ENCODE assay signal across 8 cellular contexts in genomic region chr15:75451674-75452363, GRCh38. TPM values are rescaled to one million over a fixed set of nuclear protein-coding genes. Genes with fewer than 3 reads are reported as not detected.
DNase-seq lines count a peak whose midpoint lies in the region; ATAC-seq and TF ChIP-seq lines count a peak whose summit lies in the region.

TSS of gene SIN3A (minus strand) at chr15:75451690. CDS start at chr15:75430375, 21,315 bp downstream.

- DNase-seq in GDM1 (lab: John Stamatoyannopoulos, UW): peak; percentile 100
- peak; percentile 100 for DNase-seq in NCI-H1048 (lab: John Stamatoyannopoulos, UW)
- peak; percentile 77 for DNase-seq in SK-N-SH
- DNase-seq in activated naive CD4-positive, alpha-beta T cell treated with anti-CD3 and anti-CD28 coated beads, Interleukin-2, amount 50 U/mL, for 16 hours: peak; percentile 100
- peak; percentile 90 for DNase-seq in germinal center (ENCODE audit: low spot score)
- peak; percentile 100 for DNase-seq in non-pigmented ciliary epithelial cell (ENCODE audit: low read depth)
- DNase-seq in superior temporal gyrus (ENCODE audit: extremely low spot score): peak; percentile 100

- H3K27me3 ChIP-seq in SK-N-SH (ENCODE audit: insufficient read depth): no peaks in the 10 kb centered on the region

- H3K79me2 ChIP-seq in SK-N-SH (ENCODE audit: insufficient read depth): peaks cover 49% of the 10 kb centered on the region

- peak within 1 kb of the TSS; percentile 94 for H3K9ac ChIP-seq in SK-N-SH

- ATAC-seq in HG02571 (IDR thresholded peaks at IDR 0.05; ENCODE audit: unreplicated experiment): peak; percentile 40

- peak within 1 kb of the TSS; percentile 96 to 99 for H3K27ac ChIP-seq in SK-N-SH (ENCODE audit: low read depth in 2 of 2, low read length in 1 of 2)

- no peak for TF ChIP-seq RAD21 in SK-N-SH (IDR thresholded peaks at IDR 0.05; ENCODE audit: low read length)

- WGBS in SK-N-SH (ENCODE audit: low lambda C conversion rate): 2% methylated on average over 29 of the region's 39 CpGs

- H3F3A ChIP-seq in SK-N-SH (replicated peaks; ENCODE audit: insufficient read depth): peaks cover 35% of the 10 kb centered on the region

- peaks cover 3 to 6% of the 10 kb centered on the region in 2 experiments for H3K36me3 ChIP-seq in SK-N-SH (replicated peaks in 1 of 2; ENCODE audit: control insufficient read depth in 1 of 2, insufficient read depth in 2 of 2, low read length in 1 of 2)

- H3K4me1 ChIP-seq in SK-N-SH (ENCODE audit: control insufficient read depth in 1 of 2, insufficient read depth in 2 of 2, low read depth in 1 of 2, low read length in 1 of 2): peaks cover 5 to 23% of the 10 kb centered on the region in 2 experiments; a peak in 3 of 4 replicates

- no peaks in the 10 kb centered on the region for H3K9me2 ChIP-seq in SK-N-SH

- POLR2A ChIA-PET in SK-N-SH (lab: Yijun Ruan, JAX): interaction anchor here (0.6 to 1.6 kb wide), 5 partner anchors 10 to 188 kb away, joined by 3 to 6 read pairs (median 4); partner anchors contain the start of genes IMP3, MAN2C1 and SNUPN

- H2AFZ ChIP-seq in SK-N-SH (ENCODE audit: low read depth): no peak within 1 kb of the TSS; the same call in 1 of the 2 replicates

- H3K9me3 ChIP-seq in SK-N-SH: no peaks in the 10 kb centered on the region

- TF ChIP-seq EP300 in SK-N-SH (IDR thresholded peaks at IDR 0.05; ENCODE audit: borderline replicate concordance in 1 of 2, low read depth in 1 of 2, low read length in 1 of 2): no peak

- H3K4me2 ChIP-seq in SK-N-SH: peak within 1 kb of the TSS; percentile 99

- peak within 1 kb of the TSS; percentile 79 to 85 for H3K4me3 ChIP-seq in SK-N-SH (ENCODE audit: low read depth in 2 of 2, low read length in 1 of 2)

- peaks cover 37% of the 10 kb centered on the region for H4K20me1 ChIP-seq in SK-N-SH (ENCODE audit: insufficient read depth)

- CTCF ChIA-PET in SK-N-SH (lab: Yijun Ruan, JAX): interaction anchor here (0.7 to 2.6 kb wide), 4 partner anchors 35 to 188 kb away, joined by 3 to 10 read pairs (median 4); partner anchors contain the start of genes IMP3 and MAN2C1

- TF ChIP-seq CTCF in SK-N-SH (IDR thresholded peaks at IDR 0.05): no peak

TF ChIP-seq in SK-N-SH, 30 proteins besides CTCF, POLR2A, EP300 and RAD21:
- no peak for TF ChIP-seq MEF2A (IDR thresholded peaks at IDR 0.05; ENCODE audit: borderline replicate concordance, low read depth)
- TF ChIP-seq SIN3A (IDR thresholded peaks at IDR 0.05; ENCODE audit: borderline replicate concordance, low read depth, low read length): peak; percentile 47; the same call in 1 of the 2 replicates
- TF ChIP-seq IRF3 (IDR thresholded peaks at IDR 0.05; ENCODE audit: low read depth, low read length): peak; percentile 77
- peak; percentile 67 for TF ChIP-seq GABPA (IDR thresholded peaks at IDR 0.05; ENCODE audit: low read depth)
- TF ChIP-seq USF1 (IDR thresholded peaks at IDR 0.05; ENCODE audit: borderline replicate concordance, low read depth): no peak
- TF ChIP-seq MAX (IDR thresholded peaks at IDR 0.05; ENCODE audit: low read depth): peak; percentile 58; the same call in 1 of the 2 replicates
- peak; percentile 61 for TF ChIP-seq ELF1 (IDR thresholded peaks at IDR 0.05)
- TF ChIP-seq CHD2 (IDR thresholded peaks at IDR 0.05; ENCODE audit: low read length, partially characterized antibody): peak; percentile 92
- TF ChIP-seq NFIC (IDR thresholded peaks at IDR 0.05; ENCODE audit: borderline replicate concordance): no peak
- TF ChIP-seq NRF1 (IDR thresholded peaks at IDR 0.05; ENCODE audit: low read depth, low read length): peak; percentile 53
- 0 out of 2 replicates have a peak, but pooled peaks have one; percentile 2 for TF ChIP-seq POLR2AphosphoS5 (IDR thresholded peaks at IDR 0.05; ENCODE audit: low read depth, low read length)
- peak; percentile 99 for TF ChIP-seq PBX3 (IDR thresholded peaks at IDR 0.05)
- TF ChIP-seq GATA2 (CRISPR knock-in tag; IDR thresholded peaks at IDR 0.05): no peak
- peak; percentile 67 for TF ChIP-seq RFX5 (IDR thresholded peaks at IDR 0.05; ENCODE audit: low read length)
- peak; percentile 52; the same call in 1 of the 2 replicates for TF ChIP-seq TAF1 (IDR thresholded peaks at IDR 0.05; ENCODE audit: borderline replicate concordance, low read depth, low read length)
- peak; percentile 50 for TF ChIP-seq MXI1 (IDR thresholded peaks at IDR 0.05; ENCODE audit: low read depth, low read length)

RNA-seq across cellular contexts. Expression of gene SIN3A, which starts in this region (rescaled TPM):
- polyA plus RNA-seq in SK-N-SH (2012; rRNA removed): 32.2 and 38.3 TPM in 2 replicates
- 21.6 and 24.8 TPM in 2 replicates for polyA plus RNA-seq in SK-N-SH (2012; cell fraction: cytosol; rRNA removed)
- polyA plus RNA-seq in SK-N-SH (2012; cell fraction: nucleus; rRNA removed): 25.4 and 35.6 TPM in 2 replicates

Comparison
In these comparisons a context has a peak if more than half of its experiments do, and no peak if none do; other contexts are left out.
1. Peak in every context shown above with its lines: DNase-seq, ATAC-seq, H3K4me3 ChIP-seq and H3K27ac ChIP-seq.